Comparison of ENCODE assay signal across 9 cellular contexts in the genomic region with DNA sequence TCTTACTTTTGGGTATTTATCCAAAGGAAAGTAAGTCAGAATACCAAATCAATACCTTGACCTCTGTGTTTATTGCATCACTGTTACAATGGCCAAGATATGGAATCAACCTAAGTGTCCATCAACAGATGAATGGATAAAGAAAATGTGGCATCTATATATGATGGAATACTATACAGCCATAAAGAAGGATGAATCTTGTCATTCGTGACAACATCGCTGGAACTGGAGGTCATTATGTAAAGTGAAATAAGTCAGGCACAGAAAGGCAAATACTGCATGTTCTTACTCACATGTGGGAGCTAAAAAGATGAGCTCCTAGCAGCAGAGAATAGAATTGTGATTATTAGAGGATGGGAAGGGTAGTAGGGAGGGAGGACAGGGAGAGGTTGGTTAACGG. TPM values are rescaled to one million over a fixed set of nuclear protein-coding genes. Genes with fewer than 3 reads are reported as not detected.
"Had no signal": no experiment of that assay in that cellular context is flagged by ENCODE, and none has a peak within 500 bp of the region (broad histone marks: within the 10 kb centered on the region; RNA-seq: fewer than 3 reads in every experiment).

No MANE protein-coding gene starts in this region.

- H3K9ac ChIP-seq: KMS-11 had no signal

- FAIRE-seq: HTR-8/SVneo had no signal

- H3K4me2 ChIP-seq: KMS-11 had no signal

- DNase-seq: IMR-90, KBM-7, KG1 had no signal

- H3K27ac ChIP-seq: HL-60, KMS-11 had no signal

RNA-seq across cellular contexts. Expression of a gene that starts 34.6 kb away (rescaled TPM):
- total RNA-seq: HT-29, HT1080 had no signal
- polyA plus RNA-seq: IgD-negative memory B cell, IMR-90 had no signal
